27 cellular contexts compared by ENCODE assay signal in genomic region chr4:101983835-101984234, GRCh38.
"Had no signal": no experiment of that assay in that cellular context is flagged by ENCODE, and none has a peak within 500 bp of the region (broad histone marks: within the 10 kb centered on the region; RNA-seq: fewer than 3 reads in every experiment).

No MANE protein-coding gene starts in this region.

- H3K79me2 ChIP-seq: hepatocyte had no signal

- ATAC-seq: effector memory CD8-positive, alpha-beta T cell; gastroesophageal sphincter; heart left ventricle; left lobe of liver; naive thymus-derived CD8-positive, alpha-beta T cell; sciatic nerve; stimulated activated naive CD8-positive, alpha-beta T cell treated with anti-CD3 and anti-CD28 coated beads, Interleukin-15, amount 100 ng/mL, for 72 hours had no signal

- H2AFZ ChIP-seq: hepatocyte had no signal

- H3K4me3 ChIP-seq: esophagus squamous epithelium, gastroesophageal sphincter, heart left ventricle, hepatocyte, lung, prostate gland, right atrium auricular region, spleen, suprapubic skin, thyroid gland, vagina had no signal

- H3K4me1 Mint-ChIP-seq: nephron progenitor cell; stimulated activated naive CD8-positive, alpha-beta T cell treated with anti-CD3 and anti-CD28 coated beads, Interleukin-15, amount 100 ng/mL, for 72 hours had no signal

- H3K9me3 Mint-ChIP-seq: effector memory CD8-positive, alpha-beta T cell had no signal

- DNase-seq: cortex of kidney; effector memory CD8-positive, alpha-beta T cell; erythroblast; esophagus squamous epithelium; foreskin fibroblast; heart left ventricle; kidney; mesenchymal stem cell; midbrain; naive thymus-derived CD8-positive, alpha-beta T cell; nephron progenitor cell; nucleus accumbens; spleen; stimulated activated CD4-positive, alpha-beta T cell treated with anti-CD3 and anti-CD28 coated beads, Interleukin-4, amount 100 ng/mL, for 4 hours; stimulated activated naive CD4-positive, alpha-beta T cell; stimulated activated naive CD8-positive, alpha-beta T cell treated with anti-CD3 and anti-CD28 coated beads, Interleukin-15, amount 100 ng/mL, for 72 hours; thyroid gland; trophoblast cell had no signal

- H3K36me3 ChIP-seq: esophagus squamous epithelium, gastroesophageal sphincter, heart left ventricle, prostate gland, right atrium auricular region, suprapubic skin, thyroid gland, vagina had no signal

- H3K9me3 ChIP-seq: esophagus squamous epithelium, gastroesophageal sphincter, prostate gland, right atrium auricular region, spleen, thyroid gland, vagina had no signal

- H3K27me3 Mint-ChIP-seq: effector memory CD8-positive, alpha-beta T cell; stimulated activated naive CD8-positive, alpha-beta T cell treated with anti-CD3 and anti-CD28 coated beads, Interleukin-15, amount 100 ng/mL, for 72 hours had no signal

- H3K27ac Mint-ChIP-seq: effector memory CD8-positive, alpha-beta T cell; naive thymus-derived CD8-positive, alpha-beta T cell; nephron progenitor cell; stimulated activated naive CD8-positive, alpha-beta T cell treated with anti-CD3 and anti-CD28 coated beads, Interleukin-15, amount 100 ng/mL, for 72 hours had no signal

- H3K4me2 ChIP-seq: hepatocyte had no signal

- H3K27me3 ChIP-seq: esophagus squamous epithelium, gastroesophageal sphincter, heart left ventricle, hepatocyte, right atrium auricular region, spleen, suprapubic skin, thyroid gland, vagina had no signal

- H3K4me1 ChIP-seq: gastroesophageal sphincter, heart left ventricle, prostate gland, right atrium auricular region, thyroid gland, vagina had no signal

- H3K4me3 Mint-ChIP-seq: effector memory CD8-positive, alpha-beta T cell; naive thymus-derived CD8-positive, alpha-beta T cell; nephron progenitor cell; stimulated activated naive CD8-positive, alpha-beta T cell treated with anti-CD3 and anti-CD28 coated beads, Interleukin-15, amount 100 ng/mL, for 72 hours had no signal

- H3K27ac ChIP-seq: esophagus squamous epithelium, gastroesophageal sphincter, heart left ventricle, hepatocyte, prostate gland, right atrium auricular region, spleen, suprapubic skin, thyroid gland, vagina had no signal
